Comparison of ENCODE assay signal across 18 cellular contexts in the genomic region with DNA sequence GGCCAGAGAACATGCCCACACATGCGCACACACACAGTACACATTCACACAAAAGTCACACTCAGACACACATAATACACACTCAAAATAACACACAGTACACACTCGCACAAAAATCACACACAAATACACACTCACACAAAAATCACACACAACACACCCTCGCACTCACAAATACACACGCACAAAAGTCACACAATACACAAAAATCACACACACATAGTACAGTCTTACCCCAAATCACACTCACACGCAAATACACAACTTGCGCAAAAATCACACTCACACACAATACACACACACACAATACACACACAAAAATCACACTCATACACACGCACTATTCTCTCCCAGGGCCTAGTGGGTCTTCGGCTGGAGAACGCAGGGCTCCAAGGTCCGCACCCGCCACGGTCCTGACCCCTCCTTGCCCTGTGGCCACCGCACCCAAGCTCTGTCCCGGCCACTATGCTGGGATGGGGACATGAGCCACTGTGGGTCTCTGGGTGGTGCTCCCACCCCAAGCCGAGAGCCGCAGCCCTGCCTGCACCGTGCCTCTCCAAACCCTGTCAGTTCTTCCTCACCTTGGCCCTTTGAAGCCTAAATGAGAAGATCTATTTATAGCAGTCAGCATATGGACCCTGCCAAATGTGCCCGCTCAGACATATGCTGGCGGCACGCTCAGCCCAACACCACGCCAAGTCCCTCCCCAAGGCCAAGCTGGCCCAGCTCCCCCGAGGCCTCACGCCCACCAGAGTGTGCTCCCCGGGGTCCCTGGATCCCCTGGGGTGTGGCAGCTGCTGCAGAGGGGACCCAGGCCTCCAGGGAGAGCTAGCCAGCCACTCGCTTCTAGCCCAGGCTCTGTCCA. TPM values are rescaled to one million over a fixed set of nuclear protein-coding genes. Genes with fewer than 3 reads are reported as not detected.
A peak's percentile ranks its signal among the peaks of the same experiment; 100 is the strongest.
DNase-seq lines count a peak whose midpoint lies in the region; ATAC-seq and TF ChIP-seq lines count a peak whose summit lies in the region.
"Had no signal": no experiment of that assay in that cellular context is flagged by ENCODE, and none has a peak within 500 bp of the region (broad histone marks: within the 10 kb centered on the region; RNA-seq: fewer than 3 reads in every experiment).

No MANE protein-coding gene starts in this region.

- TF ChIP-seq CTCF in endothelial cell (IDR thresholded peaks at IDR 0.05; ENCODE audit: unreplicated experiment) (no peak), neural crest cell (conservative IDR thresholded peaks at IDR 0.05) (no peak), spleen (IDR thresholded peaks at IDR 0.05 in 8 of 11, conservative IDR thresholded peaks at IDR 0.05 in 3 of 11) (no peak)

- H3K4me3 ChIP-seq in spleen: no peak overlapping the region
- H3K4me3 ChIP-seq: hepatocyte, lung, SJCRH30, testis had no signal

- POLR2A ChIA-PET in activated CD8-positive, alpha-beta T cell treated with anti-CD3 and anti-CD28 coated beads, Interleukin-2, amount 10 ng/mL, durations not matched to agents 7 days and 5 days (lab: Charles Lee): no interaction called here

- 87 to 97% (median 92%) methylated on average over 13 to 25 of the region's 25 CpGs for WGBS in spleen, 5 donors

- peak; percentile 82 for DNase-seq in G401 (ENCODE audit: low spot score)
- peak; percentile 23 for DNase-seq in NCI-H345 treated with DMSO at 0.1 percent for 48 hours (lab: John Stamatoyannopoulos, UW; ENCODE audit: unreplicated experiment)
- DNase-seq in endothelial cell (ENCODE audit: low spot score): no peak
- DNase-seq in neural crest cell (ENCODE audit: low read depth, low spot score): no peak
- DNase-seq in activated CD8-positive, alpha-beta T cell treated with anti-CD3 and anti-CD28 coated beads, Interleukin-2, amount 10 ng/mL, durations not matched to agents 7 days and 5 days: no peak
- DNase-seq in epidermal melanocyte (ENCODE audit: insufficient read length, low spot score): no peak
- no peak for DNase-seq in spleen
- DNase-seq: activated CD4-positive, alpha-beta T cell treated with anti-CD3 and anti-CD28 coated beads, Interleukin-2, amount 50 U/mL, for 4 hours; activated gamma-delta T cell; testis had no signal

- intact Hi-C loops in spleen (cut with DNase I; ENCODE audit: low total_unique reads): no loop called here

- CTCF ChIA-PET in activated CD8-positive, alpha-beta T cell treated with anti-CD3 and anti-CD28 coated beads, Interleukin-2, amount 10 ng/mL, durations not matched to agents 7 days and 5 days (lab: Charles Lee): no interaction called here

- H3K36me3 Mint-ChIP-seq in endothelial cell (ENCODE audit: low read depth, unreplicated experiment) (peaks cover 20% of the 10 kb centered on the region), neural crest cell (ENCODE audit: low read depth) (peaks cover 8% of the 10 kb centered on the region)
- no peaks in the 10 kb centered on the region for H3K36me3 Mint-ChIP-seq in activated CD8-positive, alpha-beta T cell treated with anti-CD3 and anti-CD28 coated beads, Interleukin-2, amount 10 ng/mL, durations not matched to agents 7 days and 5 days (ENCODE audit: low read depth)
- H3K36me3 Mint-ChIP-seq: IgD-negative memory B cell; stimulated activated effector memory CD8-positive, alpha-beta T cell treated with anti-CD3 and anti-CD28 coated beads, Interleukin-12 subunit alpha, Interleukin-12 subunit beta, amount 100 ng/mL, for 72 hours had no signal

- in situ Hi-C loops in G401 (cut with HindIII; ENCODE audit: low sequenced_read_pairs): no loop called here

- H3K9me3 Mint-ChIP-seq in endothelial cell (ENCODE audit: unreplicated experiment): no peaks in the 10 kb centered on the region
- H3K9me3 Mint-ChIP-seq in neural crest cell: no peaks in the 10 kb centered on the region
- peaks cover 5% of the 10 kb centered on the region for H3K9me3 Mint-ChIP-seq in activated CD8-positive, alpha-beta T cell treated with anti-CD3 and anti-CD28 coated beads, Interleukin-2, amount 10 ng/mL, durations not matched to agents 7 days and 5 days (ENCODE audit: insufficient read depth)
- H3K9me3 Mint-ChIP-seq: dendritic cell treated with granulocyte-macrophage colony-stimulating factor and Interleukin-4, amounts not matched to agents 40 ng/mL and 50 ng/mL, for 4 days; stimulated activated effector memory CD8-positive, alpha-beta T cell treated with anti-CD3 and anti-CD28 coated beads, Interleukin-12 subunit alpha, Interleukin-12 subunit beta, amount 100 ng/mL, for 72 hours had no signal

- peaks cover 0 to 18% (median 0%) of the 10 kb centered on the region in 7 donors for H3K27me3 ChIP-seq in spleen (replicated peaks in 1 of 7)
- H3K27me3 ChIP-seq: hepatocyte, SJCRH30, testis had no signal

- no peak for TF ChIP-seq POLR2A in spleen (IDR thresholded peaks at IDR 0.05)

- H3K27ac Mint-ChIP-seq in endothelial cell (ENCODE audit: unreplicated experiment) (peak overlapping the region; percentile 61), neural crest cell (ENCODE audit: unreplicated experiment) (peak overlapping the region; percentile 7)
- no peak overlapping the region for H3K27ac Mint-ChIP-seq in activated CD8-positive, alpha-beta T cell treated with anti-CD3 and anti-CD28 coated beads, Interleukin-2, amount 10 ng/mL, durations not matched to agents 7 days and 5 days
- H3K27ac Mint-ChIP-seq: dendritic cell treated with granulocyte-macrophage colony-stimulating factor and Interleukin-4, amounts not matched to agents 40 ng/mL and 50 ng/mL, for 4 days; IgD-negative memory B cell; stimulated activated effector memory CD8-positive, alpha-beta T cell treated with anti-CD3 and anti-CD28 coated beads, Interleukin-12 subunit alpha, Interleukin-12 subunit beta, amount 100 ng/mL, for 72 hours; T-helper 1 cell treated with Interleukin-12 subunit alpha and Interleukin-12 subunit beta and Interleukin-4 antibody, amounts not matched to agents 30 μg/mL and 1 μg/mL, for 36 hours; WTC11 had no signal

- H3K27me3 Mint-ChIP-seq in endothelial cell (ENCODE audit: unreplicated experiment) (peaks cover 13% of the 10 kb centered on the region), neural crest cell (ENCODE audit: low read depth) (no peaks in the 10 kb centered on the region)
- peaks cover 4% of the 10 kb centered on the region for H3K27me3 Mint-ChIP-seq in activated CD8-positive, alpha-beta T cell treated with anti-CD3 and anti-CD28 coated beads, Interleukin-2, amount 10 ng/mL, durations not matched to agents 7 days and 5 days (ENCODE audit: low read depth)

- no peaks in the 10 kb centered on the region for H3K4me1 ChIP-seq in spleen
- H3K4me1 ChIP-seq: testis had no signal

- ATAC-seq in activated CD8-positive, alpha-beta T cell treated with anti-CD3 and anti-CD28 coated beads, Interleukin-2, amount 10 ng/mL, durations not matched to agents 7 days and 5 days: no peak
- ATAC-seq: stimulated activated effector memory CD8-positive, alpha-beta T cell treated with anti-CD3 and anti-CD28 coated beads, Interleukin-12 subunit alpha, Interleukin-12 subunit beta, amount 100 ng/mL, for 72 hours had no signal

- no peaks in the 10 kb centered on the region for H3K4me1 Mint-ChIP-seq in endothelial cell (ENCODE audit: unreplicated experiment)
- H3K4me1 Mint-ChIP-seq in neural crest cell: peaks cover 8% of the 10 kb centered on the region
- H3K4me1 Mint-ChIP-seq in activated CD8-positive, alpha-beta T cell treated with anti-CD3 and anti-CD28 coated beads, Interleukin-2, amount 10 ng/mL, durations not matched to agents 7 days and 5 days (ENCODE audit: low read depth): no peaks in the 10 kb centered on the region
- H3K4me1 Mint-ChIP-seq: IgD-negative memory B cell had no signal

- H3K36me3 ChIP-seq in spleen: peaks cover 0 to 4% (median 0%) of the 10 kb centered on the region in 6 donors
- H3K36me3 ChIP-seq: SJCRH30 had no signal

- H3K9me3 ChIP-seq in spleen: peaks cover 0 to 30% (median 13%) of the 10 kb centered on the region in 8 donors
- H3K9me3 ChIP-seq: SJCRH30, testis had no signal

- H3K4me3 Mint-ChIP-seq in endothelial cell (ENCODE audit: unreplicated experiment) (peak overlapping the region; percentile 38), neural crest cell (no peak overlapping the region)
- no peak overlapping the region for H3K4me3 Mint-ChIP-seq in activated CD8-positive, alpha-beta T cell treated with anti-CD3 and anti-CD28 coated beads, Interleukin-2, amount 10 ng/mL, durations not matched to agents 7 days and 5 days
- H3K4me3 Mint-ChIP-seq: dendritic cell treated with granulocyte-macrophage colony-stimulating factor and Interleukin-4, amounts not matched to agents 40 ng/mL and 50 ng/mL, for 4 days; IgD-negative memory B cell; stimulated activated effector memory CD8-positive, alpha-beta T cell treated with anti-CD3 and anti-CD28 coated beads, Interleukin-12 subunit alpha, Interleukin-12 subunit beta, amount 100 ng/mL, for 72 hours; T-helper 1 cell treated with Interleukin-12 subunit alpha and Interleukin-12 subunit beta and Interleukin-4 antibody, amounts not matched to agents 30 μg/mL and 1 μg/mL, for 36 hours; WTC11 had no signal

- H3K27ac ChIP-seq in spleen: no peak overlapping the region
- H3K27ac ChIP-seq: hepatocyte, testis had no signal

RNA-seq across cellular contexts. Expression of gene ELFN1, which starts 55.9 kb away (rescaled TPM):
- total RNA-seq in G401 (2014; rRNA removed; shearing (Covaris generic)): 7.6 and 22.2 TPM in 2 replicates
- total RNA-seq in endothelial cell (ENCODE audit: unreplicated experiment): 10.6 TPM
- total RNA-seq in neural crest cell: 8.5 and 9.4 TPM in 2 replicates
- not detected for total RNA-seq in activated CD8-positive, alpha-beta T cell treated with anti-CD3 and anti-CD28 coated beads, Interleukin-2, amount 10 ng/mL, durations not matched to agents 7 days and 5 days
- 1 to 10 TPM; 2.3 to 3.9 (median 2.8) TPM for total RNA-seq in spleen
- polyA plus RNA-seq in spleen: under 1 TPM; 0.22 to 0.70 (median 0.41) TPM

Comparison
In these comparisons a context has a peak if more than half of its experiments do, and no peak if none do; other contexts are left out.
1. DNase-seq: peak in G401 (single experiment) and NCI-H345 treated with DMSO at 0.1 percent for 48 hours (single experiment); none in endothelial cell (single experiment), neural crest cell (single experiment), activated CD8-positive, alpha-beta T cell treated with anti-CD3 and anti-CD28 coated beads, Interleukin-2, amount 10 ng/mL, durations not matched to agents 7 days and 5 days (single experiment), epidermal melanocyte (single experiment) and spleen (single experiment).